Comparison of ENCODE assay signal across 14 cellular contexts in genomic region chr5:177360740-177361139, GRCh38. TPM values are rescaled to one million over a fixed set of nuclear protein-coding genes. Genes with fewer than 3 reads are reported as not detected.
"Had no signal": no experiment of that assay in that cellular context is flagged by ENCODE, and none has a peak within 500 bp of the region (broad histone marks: within the 10 kb centered on the region; RNA-seq: fewer than 3 reads in every experiment).

No MANE protein-coding gene starts in this region.

RNA-seq across cellular contexts. Expression of gene SLC34A1, which starts 23.5 kb away (rescaled TPM):
- total RNA-seq: bronchial epithelial cell, dermis microvascular lymphatic vessel endothelial cell, epithelial cell of proximal tubule, fibroblast of lung, foreskin keratinocyte, hepatocyte, sciatic nerve, smooth muscle cell, thoracic aorta, upper lobe of left lung had no signal

RNA-seq across cellular contexts. Expression of gene PFN3, which starts 39.7 kb away (rescaled TPM):
- total RNA-seq: activated T-cell treated with anti-CD3 and anti-CD28 coated beads, Interleukin-2, amount 50 U/mL, for 72 hours; bronchial epithelial cell; dermis microvascular lymphatic vessel endothelial cell; epithelial cell of proximal tubule; fibroblast of lung; foreskin keratinocyte; hepatocyte; liver; mononuclear cell; natural killer cell; sciatic nerve; smooth muscle cell; thoracic aorta; upper lobe of left lung had no signal

RNA-seq across cellular contexts. Expression of gene F12, which starts 48.6 kb away (rescaled TPM):
- total RNA-seq: thoracic aorta had no signal
